23 cellular contexts compared by ENCODE assay signal in the genomic region with DNA sequence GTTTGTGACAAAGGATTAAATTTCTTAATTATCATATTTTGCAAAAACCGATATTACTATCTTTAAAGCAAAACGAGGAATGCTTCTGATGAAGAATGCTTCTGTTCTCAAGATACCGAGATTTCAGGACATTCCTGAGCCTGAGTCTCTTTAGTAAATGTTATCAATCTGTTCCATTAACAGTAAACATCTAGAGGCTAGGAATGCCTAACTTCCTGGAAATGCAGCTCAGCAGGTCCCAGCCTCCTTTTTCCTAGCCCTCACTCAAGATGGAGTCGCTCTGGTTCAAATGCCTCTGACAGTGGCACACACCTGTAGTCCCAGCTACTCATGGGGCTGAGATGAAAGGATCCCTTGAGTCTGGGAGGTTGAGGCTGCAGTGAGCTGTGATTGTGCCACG. TPM values are rescaled to one million over a fixed set of nuclear protein-coding genes. Genes with fewer than 3 reads are reported as not detected.
DNase-seq lines count a peak whose midpoint lies in the region; ATAC-seq, FAIRE-seq and TF ChIP-seq lines count a peak whose summit lies in the region.
"Had no signal": no experiment of that assay in that cellular context is flagged by ENCODE, and none has a peak within 500 bp of the region (broad histone marks: within the 10 kb centered on the region; RNA-seq: fewer than 3 reads in every experiment).

No MANE protein-coding gene starts in this region.

- no peaks in the 10 kb centered on the region for H3K36me3 Mint-ChIP-seq in mesothelial cell of epicardium
- H3K36me3 Mint-ChIP-seq: CD14-positive monocyte had no signal

- H3K27ac ChIP-seq in BLaER1 (peak overlapping the region; percentile 84), K562 (ENCODE audit: extremely low read depth, low read depth, low read length) (no peak overlapping the region)

- no peak for TF ChIP-seq POLR2A in K562 (conservative IDR thresholded peaks at IDR 0.05)

- TF ChIP-seq EP300 in K562 (IDR thresholded peaks at IDR 0.05; ENCODE audit: low read length): no peak

- in situ Hi-C loops in K562 (cut with MboI) (no loop called here), GM13977 (cut with MboI; ENCODE audit: low pct_unique_long_range_greater_than_20kb, low sequenced_read_pairs, unreplicated experiment) (no loop called here)

- CTCF ChIA-PET in K562 (lab: Yijun Ruan, JAX; ENCODE audit: low intra/inter-chr PET ratio): no interaction called here

- 24% methylated on average over 4 of the region's 5 CpGs for WGBS in K562 (ENCODE audit: insufficient coverage, low coverage, missing lambda C conversion rate)

- FAIRE-seq in K562 (lab: Jason Lieb, UNC): no peak
- FAIRE-seq: GM12891, H54 had no signal

- TF ChIP-seq RAD21 in K562 (CRISPR knock-in tag; conservative IDR thresholded peaks at IDR 0.05 in 1 of 2, IDR thresholded peaks at IDR 0.05 in 1 of 2): no peak

- H3K27me3 ChIP-seq in BLaER1 (no peaks in the 10 kb centered on the region), K562 (ENCODE audit: control insufficient read depth in 2 of 2, insufficient read depth in 2 of 2, low read length in 2 of 2) (no peaks in the 10 kb centered on the region)

- no peaks in the 10 kb centered on the region for H3K9me1 ChIP-seq in K562 (ENCODE audit: control insufficient read depth, insufficient read depth, low read length)

- POLR2A ChIA-PET in K562 (lab: Yijun Ruan, JAX): no interaction called here

- peak overlapping the region; percentile 21 for H3K27ac Mint-ChIP-seq in mesothelial cell of epicardium
- H3K27ac Mint-ChIP-seq: CD14-positive monocyte; CD4-positive, alpha-beta T cell; CD8-positive, alpha-beta memory T cell; HFFc6 had no signal

- no peak for TF ChIP-seq CTCF in K562 (IDR thresholded peaks at IDR 0.05 in 2 of 3, conservative IDR thresholded peaks at IDR 0.05 in 1 of 3; ENCODE audit: insufficient read depth in 2 of 3, low read depth in 1 of 3, low read length in 3 of 3)
- TF ChIP-seq CTCF in mesothelial cell of epicardium (IDR thresholded peaks at IDR 0.05; ENCODE audit: unreplicated experiment): no peak
- no peak for TF ChIP-seq CTCF in GM13977 (IDR thresholded peaks at IDR 0.05; ENCODE audit: extremely low read depth, insufficient read depth, missing control alignments)

- H3K4me1 ChIP-seq in BLaER1: peaks cover 81% of the 10 kb centered on the region
- H3K4me1 ChIP-seq in K562 (replicated peaks in 1 of 2; ENCODE audit: control insufficient read depth in 2 of 2, insufficient read depth in 2 of 2, low read length in 2 of 2): peaks cover 38 to 51% of the 10 kb centered on the region in 2 experiments
- H3K4me1 ChIP-seq: HAP-1 had no signal

- BruUV-seq in K562 (replicated peaks; lab: Mats Ljungman, UMichigan): no TSS peak

- H3K4me3 ChIP-seq in BLaER1 (no peak overlapping the region), K562 (no peak overlapping the region)
- H3K4me3 ChIP-seq: HAP-1 had no signal

- ATAC-seq in K562 (no peak), HG02623 (IDR thresholded peaks at IDR 0.05; ENCODE audit: unreplicated experiment) (no peak)

- peaks cover 34% of the 10 kb centered on the region for H3K4me1 Mint-ChIP-seq in mesothelial cell of epicardium

- H2AFZ ChIP-seq in K562 (ENCODE audit: low read depth, low read length): no peak overlapping the region

- H3K9me3 Mint-ChIP-seq in mesothelial cell of epicardium: peaks cover 4% of the 10 kb centered on the region
- H3K9me3 Mint-ChIP-seq: CD4-positive, alpha-beta T cell; CD8-positive, alpha-beta memory T cell; HFFc6 had no signal

- H3K9me3 ChIP-seq in BLaER1: peaks cover 20% of the 10 kb centered on the region
- no peaks in the 10 kb centered on the region for H3K9me3 ChIP-seq in K562 (replicated peaks; ENCODE audit: control insufficient read depth, insufficient read depth, low read depth, low read length)
- H3K9me3 ChIP-seq: HAP-1 had no signal

- H3K4me3 Mint-ChIP-seq in mesothelial cell of epicardium: no peak overlapping the region
- H3K4me3 Mint-ChIP-seq: CD14-positive monocyte; CD4-positive, alpha-beta T cell; CD8-positive, alpha-beta memory T cell; HFFc6 had no signal

- H4K20me1 ChIP-seq in BLaER1 (no peaks in the 10 kb centered on the region), K562 (replicated peaks; ENCODE audit: control insufficient read depth, insufficient read depth, low read length) (no peaks in the 10 kb centered on the region)

- H3K36me3 ChIP-seq in BLaER1 (no peaks in the 10 kb centered on the region), K562 (ENCODE audit: control insufficient read depth, insufficient read depth, low read length) (no peaks in the 10 kb centered on the region)
- H3K36me3 ChIP-seq: HAP-1 had no signal

- no peak overlapping the region for H3K9ac ChIP-seq in BLaER1
- H3K9ac ChIP-seq in K562 (ENCODE audit: insufficient read depth in 1 of 2, low read depth in 2 of 2, low read length in 2 of 2): no peak overlapping the region

- no peak for DNase-seq in K562 (ENCODE audit: extremely low read depth in 1 of 4, low spot score in 3 of 4)
- DNase-seq in mesothelial cell of epicardium (ENCODE audit: low spot score in 2 of 2, unreplicated experiment in 2 of 2): no peak
- DNase-seq in GM13977 (ENCODE audit: low spot score): no peak
- DNase-seq in islet precursor cell: no peak
- DNase-seq: 8988T; Calu3; CD4-positive, alpha-beta T cell; CD8-positive, alpha-beta memory T cell; DMS53; DMS79 treated with DMSO at 0.1 percent for 48 hours; GF-D8; GOT3; HFFc6 had no signal

- peaks cover 40% of the 10 kb centered on the region for H3K27me3 Mint-ChIP-seq in mesothelial cell of epicardium (ENCODE audit: low read depth)

- no peaks in the 10 kb centered on the region for H3K79me2 ChIP-seq in K562 (ENCODE audit: control insufficient read depth, insufficient read depth, low read length)

- intact Hi-C loops in K562 (cut with micrococcal nuclease): loop anchor here (10.0 kb wide), 1 partner anchor 54 kb away; no protein-coding TSS in a partner anchor

- H3K4me2 ChIP-seq in BLaER1 (peak overlapping the region; percentile 73), K562 (ENCODE audit: insufficient read depth, low read length) (no peak overlapping the region)

RNA-seq across cellular contexts. Expression of a gene that starts 2.4 kb away (rescaled TPM):
- total RNA-seq in K562 (2011; cell fraction: chromatin; rRNA removed; ENCODE audit: low replicate concordance): not detected in 2 replicates
- not detected in 2 replicates for total RNA-seq in K562 (2011; cell fraction: nucleolus; rRNA removed)
- total RNA-seq in K562 (2011; cell fraction: nucleoplasm; rRNA removed): not detected in 2 replicates
- total RNA-seq in K562 (2014; rRNA removed) (not detected in 2 replicates), K562 (2014; rRNA removed; fragmentation: Illumina TruSeq; extraction: Trizol) (not detected in 2 replicates), K562 (2015; rRNA removed; fragmentation: Illumina TruSeq; extraction: Trizol) (not detected in 2 replicates), K562 (2021) (not detected in 2 replicates), mesothelial cell of epicardium (0.14 to 0.74 TPM (median 0.40 TPM) in 3 replicates)
- polyA plus RNA-seq in K562 (2011; rRNA removed) (not detected in 2 replicates), K562 (2014; fragmentation: Illumina TruSeq; extraction: Trizol) (not detected in 2 replicates), K562 (2014; fragmentation: Nextera tagmentation; extraction: Ambion mirVana) (not detected), K562 (2014; rRNA removed) (not detected in 2 replicates)
- not detected in 2 replicates for polyA plus RNA-seq in K562 (2011; cell fraction: cytosol; rRNA removed)
- polyA plus RNA-seq in K562 (2011; cell fraction: nucleus; rRNA removed): not detected in 2 replicates
- not detected in 2 replicates for polyA plus RNA-seq in K562 (2012)
- not detected in 2 replicates for polyA minus RNA-seq in K562 (2011; rRNA and poly(A)+ RNA removed)
- polyA minus RNA-seq in K562 (2011; cell fraction: cytosol; rRNA and poly(A)+ RNA removed): not detected in 2 replicates
- not detected in 2 replicates for polyA minus RNA-seq in K562 (2011; cell fraction: nucleus; rRNA and poly(A)+ RNA removed)
- total RNA-seq: A673; Calu3; CD4-positive, alpha-beta T cell; Daoy; G401; HFFc6 had no signal
- polyA plus RNA-seq: BJ; CD14-positive monocyte; CD8-positive, alpha-beta memory T cell had no signal

RNA-seq across cellular contexts. Expression of a gene that starts 6.3 kb away (rescaled TPM):
- total RNA-seq in K562 (2011; cell fraction: chromatin; rRNA removed; ENCODE audit: low replicate concordance): not detected in 2 replicates
- not detected in 2 replicates for total RNA-seq in K562 (2011; cell fraction: nucleolus; rRNA removed)
- total RNA-seq in K562 (2011; cell fraction: nucleoplasm; rRNA removed): not detected in 2 replicates
- total RNA-seq in K562 (2014; rRNA removed) (not detected in 2 replicates), K562 (2014; rRNA removed; fragmentation: Illumina TruSeq; extraction: Trizol) (not detected in 2 replicates), K562 (2015; rRNA removed; fragmentation: Illumina TruSeq; extraction: Trizol) (not detected in 2 replicates), K562 (2021) (not detected in 2 replicates), mesothelial cell of epicardium (not detected in 3 replicates)
- polyA plus RNA-seq in K562 (2011; rRNA removed) (not detected in 2 replicates), K562 (2014; fragmentation: Illumina TruSeq; extraction: Trizol) (not detected in 2 replicates), K562 (2014; fragmentation: Nextera tagmentation; extraction: Ambion mirVana) (not detected), K562 (2014; rRNA removed) (not detected in 2 replicates)
- not detected in 2 replicates for polyA plus RNA-seq in K562 (2011; cell fraction: cytosol; rRNA removed)
- polyA plus RNA-seq in K562 (2011; cell fraction: nucleus; rRNA removed): not detected in 2 replicates
- polyA plus RNA-seq in K562 (2012): not detected in 2 replicates
- polyA minus RNA-seq in K562 (2011; rRNA and poly(A)+ RNA removed): not detected in 2 replicates
- not detected in 2 replicates for polyA minus RNA-seq in K562 (2011; cell fraction: cytosol; rRNA and poly(A)+ RNA removed)
- not detected in 2 replicates for polyA minus RNA-seq in K562 (2011; cell fraction: nucleus; rRNA and poly(A)+ RNA removed)
- total RNA-seq: A673; Calu3; CD4-positive, alpha-beta T cell; CD8-positive, alpha-beta memory T cell; Daoy; G401; HFFc6 had no signal
- polyA plus RNA-seq: BJ; CD14-positive monocyte; CD8-positive, alpha-beta memory T cell had no signal

RNA-seq across cellular contexts. Expression of a gene that starts 17.1 kb away (rescaled TPM):
- not detected in 2 replicates for total RNA-seq in K562 (2011; cell fraction: chromatin; rRNA removed; ENCODE audit: low replicate concordance)
- not detected in 2 replicates for total RNA-seq in K562 (2011; cell fraction: nucleolus; rRNA removed)
- not detected in 2 replicates for total RNA-seq in K562 (2011; cell fraction: nucleoplasm; rRNA removed)
- not detected in 2 replicates for total RNA-seq in K562 (2014; rRNA removed)
- total RNA-seq in K562 (2014; rRNA removed; fragmentation: Illumina TruSeq; extraction: Trizol): not detected in 2 replicates
- not detected in 2 replicates for total RNA-seq in K562 (2015; rRNA removed; fragmentation: Illumina TruSeq; extraction: Trizol)
- not detected in 2 replicates for total RNA-seq in K562 (2021)
- not detected in 2 replicates for polyA plus RNA-seq in K562 (2011; rRNA removed)
- polyA plus RNA-seq in K562 (2011; cell fraction: cytosol; rRNA removed): not detected in 2 replicates
- polyA plus RNA-seq in K562 (2011; cell fraction: nucleus; rRNA removed): not detected in 2 replicates
- not detected in 2 replicates for polyA plus RNA-seq in K562 (2012)
- polyA plus RNA-seq in K562 (2014; fragmentation: Illumina TruSeq; extraction: Trizol): not detected in 2 replicates
- polyA plus RNA-seq in K562 (2014; fragmentation: Nextera tagmentation; extraction: Ambion mirVana): not detected
- polyA plus RNA-seq in K562 (2014; rRNA removed): not detected in 2 replicates
- polyA minus RNA-seq in K562 (2011; rRNA and poly(A)+ RNA removed): not detected in 2 replicates
- not detected in 2 replicates for polyA minus RNA-seq in K562 (2011; cell fraction: cytosol; rRNA and poly(A)+ RNA removed)
- not detected in 2 replicates for polyA minus RNA-seq in K562 (2011; cell fraction: nucleus; rRNA and poly(A)+ RNA removed)
- not detected in 3 replicates for total RNA-seq in mesothelial cell of epicardium
- total RNA-seq: A673; Calu3; CD4-positive, alpha-beta T cell; CD8-positive, alpha-beta memory T cell; Daoy; G401; HFFc6 had no signal
- polyA plus RNA-seq: BJ; CD14-positive monocyte; CD8-positive, alpha-beta memory T cell had no signal

RNA-seq across cellular contexts. Expression of a gene that starts 45.1 kb away (rescaled TPM):
- not detected in 2 replicates for total RNA-seq in K562 (2011; cell fraction: chromatin; rRNA removed; ENCODE audit: low replicate concordance)
- not detected in 2 replicates for total RNA-seq in K562 (2011; cell fraction: nucleolus; rRNA removed)
- not detected in 2 replicates for total RNA-seq in K562 (2011; cell fraction: nucleoplasm; rRNA removed)
- not detected in 2 replicates for total RNA-seq in K562 (2014; rRNA removed)
- total RNA-seq in K562 (2014; rRNA removed; fragmentation: Illumina TruSeq; extraction: Trizol): not detected in 2 replicates
- total RNA-seq in K562 (2015; rRNA removed; fragmentation: Illumina TruSeq; extraction: Trizol): not detected in 2 replicates
- total RNA-seq in K562 (2021): not detected in 2 replicates
- polyA plus RNA-seq in K562 (2011; rRNA removed): not detected in 2 replicates
- polyA plus RNA-seq in K562 (2011; cell fraction: cytosol; rRNA removed): not detected in 2 replicates
- not detected in 2 replicates for polyA plus RNA-seq in K562 (2011; cell fraction: nucleus; rRNA removed)
- not detected in 2 replicates for polyA plus RNA-seq in K562 (2012)
- not detected in 2 replicates for polyA plus RNA-seq in K562 (2014; fragmentation: Illumina TruSeq; extraction: Trizol)
- not detected for polyA plus RNA-seq in K562 (2014; fragmentation: Nextera tagmentation; extraction: Ambion mirVana)
- not detected in 2 replicates for polyA plus RNA-seq in K562 (2014; rRNA removed)
- polyA minus RNA-seq in K562 (2011; rRNA and poly(A)+ RNA removed): not detected in 2 replicates
- not detected in 2 replicates for polyA minus RNA-seq in K562 (2011; cell fraction: cytosol; rRNA and poly(A)+ RNA removed)
- polyA minus RNA-seq in K562 (2011; cell fraction: nucleus; rRNA and poly(A)+ RNA removed): not detected in 2 replicates
- total RNA-seq in mesothelial cell of epicardium: not detected in 3 replicates
- total RNA-seq: A673; CD4-positive, alpha-beta T cell; CD8-positive, alpha-beta memory T cell; Daoy; G401; HFFc6 had no signal
- polyA plus RNA-seq: BJ, CD14-positive monocyte had no signal

RNA-seq across cellular contexts. Expression of a gene that starts 47.0 kb away (rescaled TPM):
- not detected in 2 replicates for total RNA-seq in K562 (2011; cell fraction: chromatin; rRNA removed; ENCODE audit: low replicate concordance)
- total RNA-seq in K562 (2011; cell fraction: nucleolus; rRNA removed): not detected in 2 replicates
- total RNA-seq in K562 (2011; cell fraction: nucleoplasm; rRNA removed): not detected in 2 replicates
- total RNA-seq in K562 (2014; rRNA removed) (not detected in 2 replicates), K562 (2014; rRNA removed; fragmentation: Illumina TruSeq; extraction: Trizol) (not detected in 2 replicates), K562 (2015; rRNA removed; fragmentation: Illumina TruSeq; extraction: Trizol) (not detected in 2 replicates), K562 (2021) (0.36 TPM in 1 of 2 replicates, not detected in the other), mesothelial cell of epicardium (not detected in 3 replicates)
- polyA plus RNA-seq in K562 (2011; rRNA removed) (not detected in 2 replicates), K562 (2014; fragmentation: Illumina TruSeq; extraction: Trizol) (not detected in 2 replicates), K562 (2014; fragmentation: Nextera tagmentation; extraction: Ambion mirVana) (not detected), K562 (2014; rRNA removed) (not detected in 2 replicates)
- 0.13 TPM in 1 of 2 replicates, not detected in the other for polyA plus RNA-seq in K562 (2011; cell fraction: cytosol; rRNA removed)
- not detected in 2 replicates for polyA plus RNA-seq in K562 (2011; cell fraction: nucleus; rRNA removed)
- polyA plus RNA-seq in K562 (2012): 0.21 TPM in 1 of 2 replicates, not detected in the other
- not detected in 2 replicates for polyA minus RNA-seq in K562 (2011; rRNA and poly(A)+ RNA removed)
- not detected in 2 replicates for polyA minus RNA-seq in K562 (2011; cell fraction: cytosol; rRNA and poly(A)+ RNA removed)
- not detected in 2 replicates for polyA minus RNA-seq in K562 (2011; cell fraction: nucleus; rRNA and poly(A)+ RNA removed)
- total RNA-seq: A673; Calu3; CD4-positive, alpha-beta T cell; CD8-positive, alpha-beta memory T cell; Daoy; G401; HFFc6 had no signal
- polyA plus RNA-seq: BJ; CD14-positive monocyte; CD8-positive, alpha-beta memory T cell had no signal
